Comparison of ENCODE assay signal across 9 cellular contexts in the genomic region with DNA sequence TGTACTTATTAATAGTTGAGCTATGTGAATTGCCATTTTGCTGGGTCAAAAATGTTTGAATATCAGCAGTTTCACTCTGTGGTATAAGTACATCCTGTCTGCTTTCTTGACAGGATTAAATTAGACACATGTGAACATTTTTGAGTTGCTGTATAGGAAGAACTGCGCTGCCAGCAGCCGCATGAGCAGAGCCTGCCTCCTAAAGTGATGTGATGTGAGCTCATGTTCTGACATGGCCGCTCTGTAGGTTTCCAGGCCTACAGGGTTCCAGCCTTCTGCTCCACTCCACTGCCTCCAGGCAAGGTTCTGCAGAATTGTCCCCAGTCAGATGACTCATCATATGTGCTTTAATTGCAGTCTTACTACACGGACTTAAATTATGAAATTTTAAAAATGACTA.
DNase-seq lines count a peak whose midpoint lies in the region; ATAC-seq, FAIRE-seq and TF ChIP-seq lines count a peak whose summit lies in the region.
"Had no signal": no experiment of that assay in that cellular context is flagged by ENCODE, and none has a peak within 500 bp of the region (broad histone marks: within the 10 kb centered on the region; RNA-seq: fewer than 3 reads in every experiment).

No MANE protein-coding gene starts in this region.

- WGBS in thyroid gland, 2 donors = 93 to 97% methylated on average over 4 of the region's 4 CpGs

- H3K9me3 ChIP-seq in thyroid gland (no peaks in the 10 kb centered on the region), WERI-Rb-1 (ENCODE audit: severe bottlenecking) (no peaks in the 10 kb centered on the region)

- H3K4me3 ChIP-seq in bronchial epithelial cell (ENCODE audit: low read depth, low read length) = no peak overlapping the region
- H3K4me3 ChIP-seq in thyroid gland (replicated peaks in 1 of 3) = no peak overlapping the region
- no peak overlapping the region for H3K4me3 ChIP-seq in WERI-Rb-1 (ENCODE audit: low read depth, low read length)

- DNase-seq in bronchial epithelial cell (ENCODE audit: low read depth) (peak; percentile 44), thyroid gland (no peak), NCI-H1694 treated with DMSO at 0.1 percent for 48 hours (lab: John Stamatoyannopoulos, UW) (no peak), NCI-H1048 (lab: John Stamatoyannopoulos, UW) (no peak), WERI-Rb-1 (no peak)
- DNase-seq: nephron progenitor cell had no signal

- H3K27me3 ChIP-seq in bronchial epithelial cell (ENCODE audit: control insufficient read depth, insufficient read depth, low read length) (no peaks in the 10 kb centered on the region), thyroid gland (no peaks in the 10 kb centered on the region), WERI-Rb-1 (ENCODE audit: insufficient read depth, low read depth, severe bottlenecking) (no peaks in the 10 kb centered on the region)

- no peaks in the 10 kb centered on the region for H3K4me1 ChIP-seq in thyroid gland

- H3K36me3 ChIP-seq in bronchial epithelial cell (ENCODE audit: control insufficient read depth, insufficient read depth, low read length) (no peaks in the 10 kb centered on the region), thyroid gland (peaks cover 0 to 7% of the 10 kb centered on the region in 2 donors), WERI-Rb-1 (peaks cover 3% of the 10 kb centered on the region; the same call in 1 of the 2 replicates)

- ATAC-seq in GM18502 (IDR thresholded peaks at IDR 0.05; ENCODE audit: poor library complexity, unreplicated experiment) (peak; percentile 56), GM19468 (IDR thresholded peaks at IDR 0.05; ENCODE audit: extremely low read depth, unreplicated experiment) (peak; percentile 71), HG03175 (IDR thresholded peaks at IDR 0.05; ENCODE audit: unreplicated experiment) (peak; percentile 89)

- TF ChIP-seq CTCF in bronchial epithelial cell (IDR thresholded peaks at IDR 0.05; ENCODE audit: insufficient read depth, low read length, severe bottlenecking) = no peak
- TF ChIP-seq CTCF in thyroid gland (IDR thresholded peaks at IDR 0.05) = no peak
- no peak for TF ChIP-seq CTCF in WERI-Rb-1 (IDR thresholded peaks at IDR 0.05; ENCODE audit: low read depth, low read length)

- H3K27ac ChIP-seq in thyroid gland (no peak overlapping the region), WERI-Rb-1 (no peak overlapping the region)

- FAIRE-seq in bronchial epithelial cell (lab: Jason Lieb, UNC) = peak; percentile 50

- intact Hi-C loops in thyroid gland (cut with DNase I) = no loop called here

- TF ChIP-seq POLR2A in thyroid gland (IDR thresholded peaks at IDR 0.05) = no peak
